In genomic region chr2:236679906-236680305, GRCh38 we compare ENCODE assay signal across 21 cellular contexts.
DNase-seq lines count a peak whose midpoint lies in the region; ATAC-seq and TF ChIP-seq lines count a peak whose summit lies in the region.
"Had no signal": no experiment of that assay in that cellular context is flagged by ENCODE, and none has a peak within 500 bp of the region (broad histone marks: within the 10 kb centered on the region; RNA-seq: fewer than 3 reads in every experiment).

No MANE protein-coding gene starts in this region.

- no peaks in the 10 kb centered on the region for H3K9me3 ChIP-seq in MG63
- H3K9me3 ChIP-seq in mammary epithelial cell (replicated peaks; ENCODE audit: insufficient read depth, low read length) = no peaks in the 10 kb centered on the region
- H3K9me3 ChIP-seq in CD4-positive, alpha-beta T cell (ENCODE audit: control insufficient read depth, low read length) = no peaks in the 10 kb centered on the region
- H3K9me3 ChIP-seq: lower lobe of right lung, psoas muscle had no signal

- peaks cover 3% of the 10 kb centered on the region for H3K4me1 Mint-ChIP-seq in stimulated activated effector memory CD8-positive, alpha-beta T cell treated with anti-CD3 and anti-CD28 coated beads, Interleukin-12 subunit alpha, Interleukin-12 subunit beta, amount 100 ng/mL, for 72 hours
- H3K4me1 Mint-ChIP-seq in CD4-positive, alpha-beta T cell (ENCODE audit: low read depth) = no peaks in the 10 kb centered on the region
- H3K4me1 Mint-ChIP-seq: immature natural killer cell, natural killer cell had no signal

- TF ChIP-seq CTCF in BJ (IDR thresholded peaks at IDR 0.05; ENCODE audit: insufficient read depth, low read depth, low read length) (no peak), mammary epithelial cell (conservative IDR thresholded peaks at IDR 0.05 in 1 of 2, IDR thresholded peaks at IDR 0.05 in 1 of 2; ENCODE audit: extremely low read depth in 1 of 2, insufficient read depth in 1 of 2, low read depth in 1 of 2, low read length in 2 of 2) (no peak)
- no peak for TF ChIP-seq CTCF in CD4-positive, alpha-beta T cell (IDR thresholded peaks at IDR 0.05)

- H3K36me3 Mint-ChIP-seq in stimulated activated effector memory CD8-positive, alpha-beta T cell treated with anti-CD3 and anti-CD28 coated beads, Interleukin-12 subunit alpha, Interleukin-12 subunit beta, amount 100 ng/mL, for 72 hours = no peaks in the 10 kb centered on the region
- H3K36me3 Mint-ChIP-seq in CD4-positive, alpha-beta T cell (ENCODE audit: low read depth) = no peaks in the 10 kb centered on the region
- H3K36me3 Mint-ChIP-seq: immature natural killer cell, natural killer cell had no signal

- no peak overlapping the region for H3K4me3 Mint-ChIP-seq in stimulated activated effector memory CD8-positive, alpha-beta T cell treated with anti-CD3 and anti-CD28 coated beads, Interleukin-12 subunit alpha, Interleukin-12 subunit beta, amount 100 ng/mL, for 72 hours
- H3K4me3 Mint-ChIP-seq in CD4-positive, alpha-beta T cell = no peak overlapping the region
- H3K4me3 Mint-ChIP-seq: activated CD8-positive, alpha-beta T cell treated with anti-CD3 and anti-CD28 coated beads for 36 hours; immature natural killer cell; natural killer cell had no signal

- no peaks in the 10 kb centered on the region for H3K36me3 ChIP-seq in BJ (ENCODE audit: control insufficient read depth, insufficient read depth, low read length)
- H3K36me3 ChIP-seq in MG63 = no peaks in the 10 kb centered on the region
- H3K36me3 ChIP-seq in mammary epithelial cell (ENCODE audit: insufficient read depth, low read length) = no peaks in the 10 kb centered on the region
- H3K36me3 ChIP-seq: lower lobe of right lung, WERI-Rb-1 had no signal

- H3K79me2 ChIP-seq in mammary epithelial cell (ENCODE audit: insufficient read depth, low read length) = no peaks in the 10 kb centered on the region

- intact Hi-C loops in mammary epithelial cell (cut with micrococcal nuclease) = loop anchor here (5.0 to 10.0 kb wide), 2 partner anchors 92 to 345 kb away; no protein-coding TSS in a partner anchor
- intact Hi-C loops in CD4-positive, alpha-beta T cell (cut with DNase I, micrococcal nuclease) = no loop called here

- peaks cover 45% of the 10 kb centered on the region for H3K4me1 ChIP-seq in mammary epithelial cell (ENCODE audit: insufficient read depth, low read length)
- H3K4me1 ChIP-seq: lower lobe of right lung had no signal

- peaks cover 7% of the 10 kb centered on the region for H3K27me3 ChIP-seq in BJ (ENCODE audit: control insufficient read depth, insufficient read depth, low read length)
- H3K27me3 ChIP-seq in MG63 = no peaks in the 10 kb centered on the region
- H3K27me3 ChIP-seq in mammary epithelial cell (ENCODE audit: insufficient read depth, low read length) = no peaks in the 10 kb centered on the region
- H3K27me3 ChIP-seq in CD4-positive, alpha-beta T cell (ENCODE audit: control insufficient read depth, insufficient read depth, low read length) = no peaks in the 10 kb centered on the region

- H4K20me1 ChIP-seq in mammary epithelial cell (ENCODE audit: insufficient read depth, low read length) = no peaks in the 10 kb centered on the region

- no peaks in the 10 kb centered on the region for H3K9me3 Mint-ChIP-seq in stimulated activated effector memory CD8-positive, alpha-beta T cell treated with anti-CD3 and anti-CD28 coated beads, Interleukin-12 subunit alpha, Interleukin-12 subunit beta, amount 100 ng/mL, for 72 hours
- no peaks in the 10 kb centered on the region for H3K9me3 Mint-ChIP-seq in CD4-positive, alpha-beta T cell
- H3K9me3 Mint-ChIP-seq: activated CD8-positive, alpha-beta T cell treated with anti-CD3 and anti-CD28 coated beads for 36 hours; immature natural killer cell; natural killer cell had no signal

- H3K27ac Mint-ChIP-seq in stimulated activated effector memory CD8-positive, alpha-beta T cell treated with anti-CD3 and anti-CD28 coated beads, Interleukin-12 subunit alpha, Interleukin-12 subunit beta, amount 100 ng/mL, for 72 hours = no peak overlapping the region
- no peak overlapping the region for H3K27ac Mint-ChIP-seq in CD4-positive, alpha-beta T cell
- H3K27ac Mint-ChIP-seq: activated CD8-positive, alpha-beta T cell treated with anti-CD3 and anti-CD28 coated beads for 36 hours; immature natural killer cell; natural killer cell had no signal

- in situ Hi-C loops in mammary epithelial cell (cut with MboI; ENCODE audit: low sequenced_read_pairs in 2 of 2) = no loop called here
- in situ Hi-C loops in ACHN (cut with HindIII; ENCODE audit: low pct_ligation_motif_present, low pct_unique_long_range_greater_than_20kb, low sequenced_read_pairs) = no loop called here

- peak overlapping the region; percentile 3 for H2AFZ ChIP-seq in mammary epithelial cell (ENCODE audit: low read depth, low read length)

- ATAC-seq in HG03520 (IDR thresholded peaks at IDR 0.05; ENCODE audit: unreplicated experiment) = no peak
- no peak for ATAC-seq in stimulated activated effector memory CD8-positive, alpha-beta T cell treated with anti-CD3 and anti-CD28 coated beads, Interleukin-12 subunit alpha, Interleukin-12 subunit beta, amount 100 ng/mL, for 72 hours
- no peak for ATAC-seq in CD4-positive, alpha-beta T cell (ENCODE audit: poor library complexity)
- ATAC-seq: activated CD8-positive, alpha-beta T cell treated with anti-CD3 and anti-CD28 coated beads for 36 hours; lower lobe of right lung; natural killer cell; psoas muscle had no signal

- peak overlapping the region; percentile 65 for H3K4me2 ChIP-seq in mammary epithelial cell (ENCODE audit: insufficient read depth, low read depth, low read length)

- dilution Hi-C loops in mammary epithelial cell (cut with HindIII; ENCODE audit: low sequenced_read_pairs) = loop anchor here (5.0 kb wide), 2 partner anchors 47 to 67 kb away; no protein-coding TSS in a partner anchor

- H3K27me3 Mint-ChIP-seq in CD4-positive, alpha-beta T cell = peaks cover 31% of the 10 kb centered on the region

- CTCF ChIA-PET in BJ (lab: Yijun Ruan, JAX) (interaction anchor here (0.5 to 0.6 kb wide), 2 partner anchors 109 to 398 kb away, joined by 3 read pairs; no protein-coding TSS in a partner anchor), mammary epithelial cell (lab: Charles Lee; ENCODE audit: low non-redundant PET) (no interaction called here)
- CTCF ChIA-PET in CD4-positive, alpha-beta T cell (lab: Charles Lee) = no interaction called here

- BruUV-seq in mammary epithelial cell (replicated peaks; lab: Mats Ljungman, UMichigan) = TSS peak; percentile 94

- H3K4me3 ChIP-seq in BJ (ENCODE audit: low read depth, low read length) (no peak overlapping the region), MG63 (no peak overlapping the region), mammary epithelial cell (replicated peaks in 1 of 3; ENCODE audit: insufficient read depth in 1 of 3, low read depth in 2 of 3, low read length in 3 of 3) (no peak overlapping the region)
- H3K4me3 ChIP-seq: lower lobe of right lung, psoas muscle had no signal

- peak overlapping the region; percentile 44 for H3K9ac ChIP-seq in mammary epithelial cell (ENCODE audit: insufficient read depth, low read length)

- 2% methylated on average over 4 of the region's 4 CpGs for WGBS in mammary epithelial cell (ENCODE audit: low coverage, missing lambda C conversion rate)

- DNase-seq in BJ (ENCODE audit: low read depth) (peak; percentile 88), MG63 (peak; percentile 68), mammary epithelial cell (peak; percentile 90), myocyte (ENCODE audit: low read depth) (peak; percentile 43), ACHN (no peak)
- no peak for DNase-seq in stimulated activated effector memory CD8-positive, alpha-beta T cell treated with anti-CD3 and anti-CD28 coated beads, Interleukin-12 subunit alpha, Interleukin-12 subunit beta, amount 100 ng/mL, for 72 hours (ENCODE audit: low spot score in 2 of 2)
- no peak for DNase-seq in CD4-positive, alpha-beta T cell
- DNase-seq: activated CD8-positive, alpha-beta T cell treated with anti-CD3 and anti-CD28 coated beads for 36 hours; activated T-cell treated with anti-CD3 and anti-CD28 coated beads, Interleukin-2, amount 50 U/mL, for 48 hours; AML-193; cerebellar nuclear complex; immature natural killer cell; lower lobe of right lung; natural killer cell; NCI-H1092; NCI-H2107; NCI-H748 treated with DMSO at 0.1 percent for 48 hours; psoas muscle; stimulated activated CD4-positive, alpha-beta T cell treated with anti-CD3 and anti-CD28 coated beads, Interleukin-15, amount 100 ng/mL, for 24 hours; WERI-Rb-1 had no signal

- POLR2A ChIA-PET in BJ (lab: Charles Lee) = interaction anchor here (0.8 to 1.0 kb wide), 2 partner anchors 111 to 113 kb away, joined by 3 to 4 read pairs; partner anchors contain the start of gene ACKR3
- POLR2A ChIA-PET in CD4-positive, alpha-beta T cell (lab: Charles Lee) = no interaction called here

- H3K27ac ChIP-seq in mammary epithelial cell (ENCODE audit: insufficient read depth, low read depth, low read length) = peak overlapping the region; percentile 90
- no peak overlapping the region for H3K27ac ChIP-seq in CD4-positive, alpha-beta T cell (ENCODE audit: low read depth, low read length)
- H3K27ac ChIP-seq: lower lobe of right lung, psoas muscle, WERI-Rb-1 had no signal

Comparison
In these comparisons a context has a peak if more than half of its experiments do, and no peak if none do; other contexts are left out.
1. DNase-seq: peak in BJ (single experiment), MG63 (single experiment), mammary epithelial cell (single experiment) and myocyte (single experiment); none in stimulated activated effector memory CD8-positive, alpha-beta T cell treated with anti-CD3 and anti-CD28 coated beads, Interleukin-12 subunit alpha, Interleukin-12 subunit beta, amount 100 ng/mL, for 72 hours (0 of 2), CD4-positive, alpha-beta T cell (0 of 10) and ACHN (single experiment).